Comparison of ENCODE assay signal across 6 cellular contexts in genomic region chr2:218216336-218216673, GRCh38. TPM values are rescaled to one million over a fixed set of nuclear protein-coding genes. Genes with fewer than 3 reads are reported as not detected.
DNase-seq lines count a peak whose midpoint lies in the region; TF ChIP-seq lines count a peak whose summit lies in the region.

No MANE protein-coding gene starts in this region.

- in situ Hi-C loops in mammary epithelial cell (cut with MboI; ENCODE audit: low sequenced_read_pairs in 2 of 2) = no loop called here

- H2BK120ac ChIP-seq in neuronal stem cell (ENCODE audit: low read depth, low read length) = no peak overlapping the region

- BruUV-seq in mammary epithelial cell (replicated peaks; lab: Mats Ljungman, UMichigan) = TSS peak; percentile 25

- peak overlapping the region; percentile 97 for H3K4me3 ChIP-seq in HFF-Myc (replicated peaks; ENCODE audit: low read depth, low read length)
- H3K4me3 ChIP-seq in mammary epithelial cell (replicated peaks in 1 of 3; ENCODE audit: insufficient read depth in 1 of 3, low read depth in 2 of 3, low read length in 3 of 3) = peak overlapping the region; percentile 84 to 92 (median 91)
- H3K4me3 ChIP-seq in neuronal stem cell (ENCODE audit: low read length in 2 of 2) = peak overlapping the region; percentile 90 to 100

- H3K14ac ChIP-seq in neuronal stem cell (ENCODE audit: low read length) = no peak overlapping the region

- H3K4me1 ChIP-seq in mammary epithelial cell (ENCODE audit: insufficient read depth, low read length) = peaks cover 27% of the 10 kb centered on the region
- H3K4me1 ChIP-seq in neuronal stem cell (ENCODE audit: control insufficient read depth in 2 of 2, insufficient read depth in 1 of 2, low read depth in 1 of 2, low read length in 2 of 2) = peaks cover 2 to 4% of the 10 kb centered on the region in 2 donors

- H3K9ac ChIP-seq in mammary epithelial cell (ENCODE audit: insufficient read depth, low read length) = peak overlapping the region; percentile 69
- no peak overlapping the region for H3K9ac ChIP-seq in neuronal stem cell (ENCODE audit: low read depth, low read length, poor library complexity)

- H3K18ac ChIP-seq in neuronal stem cell (ENCODE audit: low read length) = no peak overlapping the region

- peaks cover 55% of the 10 kb centered on the region for H3K79me2 ChIP-seq in mammary epithelial cell (ENCODE audit: insufficient read depth, low read length)

- peaks cover 7% of the 10 kb centered on the region for H3K79me1 ChIP-seq in neuronal stem cell (ENCODE audit: low read depth, low read length)

- no peak overlapping the region for H4K91ac ChIP-seq in neuronal stem cell (ENCODE audit: low read depth, low read length, poor library complexity)

- H2BK5ac ChIP-seq in neuronal stem cell (ENCODE audit: low read length) = no peak overlapping the region

- H3K27me3 ChIP-seq in mammary epithelial cell (ENCODE audit: insufficient read depth, low read length) = no peaks in the 10 kb centered on the region
- no peaks in the 10 kb centered on the region for H3K27me3 ChIP-seq in neuronal stem cell (ENCODE audit: control insufficient read depth in 3 of 3, insufficient read depth in 3 of 3, low read depth in 1 of 3, low read length in 3 of 3)

- H2BK15ac ChIP-seq in neuronal stem cell (ENCODE audit: low read length) = no peak overlapping the region

- dilution Hi-C loops in mammary epithelial cell (cut with HindIII; ENCODE audit: low sequenced_read_pairs) = no loop called here

- CTCF ChIA-PET in mammary epithelial cell (lab: Charles Lee; ENCODE audit: low non-redundant PET) = no interaction called here

- H2BK12ac ChIP-seq in neuronal stem cell (ENCODE audit: low read length) = no peak overlapping the region

- TF ChIP-seq CTCF in HFF-Myc (IDR thresholded peaks at IDR 0.05; ENCODE audit: low read depth, low read length, missing control alignments) (no peak), mammary epithelial cell (conservative IDR thresholded peaks at IDR 0.05 in 1 of 2, IDR thresholded peaks at IDR 0.05 in 1 of 2; ENCODE audit: extremely low read depth in 1 of 2, insufficient read depth in 1 of 2, low read depth in 1 of 2, low read length in 2 of 2) (no peak)

- 21% methylated on average over 9 of the region's 9 CpGs for WGBS in mammary epithelial cell (ENCODE audit: low coverage, missing lambda C conversion rate)
- no CpG with 5 or more reads among the region's 9 CpGs for WGBS in neuronal stem cell (ENCODE audit: extremely low coverage in 2 of 2, insufficient read length in 2 of 2, insufficient replicate concordance in 1 of 2), 2 donors

- H3K23ac ChIP-seq in neuronal stem cell (ENCODE audit: low read depth, low read length, poor library complexity) = no peak overlapping the region

- intact Hi-C loops in mammary epithelial cell (cut with micrococcal nuclease) = loop anchor here (2.0 kb wide), 1 partner anchor 30 kb away; no protein-coding TSS in a partner anchor

- no peak overlapping the region for H3K4ac ChIP-seq in neuronal stem cell (ENCODE audit: low read length)

- H3K9me3 ChIP-seq in mammary epithelial cell (replicated peaks; ENCODE audit: insufficient read depth, low read length) (no peaks in the 10 kb centered on the region), neuronal stem cell (replicated peaks in 1 of 2; ENCODE audit: control insufficient read depth in 2 of 2, insufficient read depth in 1 of 2, low read depth in 1 of 2, low read length in 2 of 2) (no peaks in the 10 kb centered on the region)

- H2AFZ ChIP-seq in mammary epithelial cell (ENCODE audit: low read depth, low read length) = peak overlapping the region; percentile 94
- peak overlapping the region; percentile 91 for H2AFZ ChIP-seq in neuronal stem cell (ENCODE audit: low read length)

- H3K36me3 ChIP-seq in mammary epithelial cell (ENCODE audit: insufficient read depth, low read length) (peaks cover 3% of the 10 kb centered on the region), neuronal stem cell (replicated peaks in 1 of 2; ENCODE audit: control insufficient read depth in 2 of 2, insufficient read depth in 2 of 2, low read length in 2 of 2) (peaks cover 0 to 22% of the 10 kb centered on the region in 2 donors)

- H4K8ac ChIP-seq in neuronal stem cell (ENCODE audit: low read depth, low read length) = peak overlapping the region; percentile 67

- H3K27ac ChIP-seq in mammary epithelial cell (ENCODE audit: insufficient read depth, low read depth, low read length) = peak overlapping the region; percentile 65
- H3K27ac ChIP-seq in neuronal stem cell (replicated peaks; ENCODE audit: low read length) = no peak overlapping the region

- no peak overlapping the region for H2AK5ac ChIP-seq in neuronal stem cell (ENCODE audit: low read depth, low read length)

- H4K20me1 ChIP-seq in mammary epithelial cell (ENCODE audit: insufficient read depth, low read length) = no peaks in the 10 kb centered on the region

- H3K4me2 ChIP-seq in mammary epithelial cell (ENCODE audit: insufficient read depth, low read depth, low read length) (peak overlapping the region; percentile 95), neuronal stem cell (ENCODE audit: insufficient read depth, low read length, poor library complexity, severe bottlenecking) (peak overlapping the region; percentile 70)

- no peak for DNase-seq in HFF-Myc (ENCODE audit: extremely low read depth, low read depth)
- DNase-seq in mammary epithelial cell = no peak
- DNase-seq in neuronal stem cell (ENCODE audit: low spot score) = no peak
- DNase-seq in iPS-NIHi7 (ENCODE audit: extremely low spot score) = no peak
- DNase-seq in Kasumi-1 (lab: John Stamatoyannopoulos, UW) = no peak
- no peak for DNase-seq in activated CD4-positive, alpha-beta T cell treated with anti-CD3 and anti-CD28 coated beads for 4 hours

RNA-seq across cellular contexts. Expression of gene ARPC2, which starts 0.7 kb away (rescaled TPM):
- total RNA-seq in mammary epithelial cell = 100 to 1,000 TPM; 523 to 644 TPM
- polyA plus RNA-seq in mammary epithelial cell = 961 TPM
- polyA minus RNA-seq in mammary epithelial cell = 351 TPM
- 208 TPM for polyA plus RNA-seq in neuronal stem cell (2013, experiment 1 of 2)
- 206 TPM for polyA plus RNA-seq in neuronal stem cell (2013, experiment 2 of 2)

RNA-seq across cellular contexts. Expression of gene GPBAR1, which starts 44.5 kb away (rescaled TPM):
- under 1 TPM; 0.49 to 0.83 TPM for total RNA-seq in mammary epithelial cell
- 0.03 TPM for polyA plus RNA-seq in mammary epithelial cell
- polyA minus RNA-seq in mammary epithelial cell = not detected
- polyA plus RNA-seq in neuronal stem cell (2013, experiment 1 of 2) = 0.46 TPM
- 0.44 TPM for polyA plus RNA-seq in neuronal stem cell (2013, experiment 2 of 2)

RNA-seq across cellular contexts. Expression of gene CXCR1, which starts 49.5 kb away (rescaled TPM):
- 1 to 10 TPM in 1 of 2 donors, under 1 TPM in 1; under 0.01 to 1.1 TPM for total RNA-seq in mammary epithelial cell
- 1.4 TPM for polyA plus RNA-seq in mammary epithelial cell
- polyA minus RNA-seq in mammary epithelial cell = 6.8 TPM
- not detected for polyA plus RNA-seq in neuronal stem cell (2013, experiment 1 of 2)
- not detected for polyA plus RNA-seq in neuronal stem cell (2013, experiment 2 of 2)

RNA-seq across cellular contexts. Expression of gene AAMP, which starts 53.6 kb away (rescaled TPM):
- 10 to 100 TPM; 80.2 to 87.6 TPM for total RNA-seq in mammary epithelial cell
- 112 TPM for polyA plus RNA-seq in mammary epithelial cell
- polyA minus RNA-seq in mammary epithelial cell = 85.9 TPM
- polyA plus RNA-seq in neuronal stem cell (2013, experiment 1 of 2) = 45.1 TPM
- 38.9 TPM for polyA plus RNA-seq in neuronal stem cell (2013, experiment 2 of 2)

RNA-seq across cellular contexts. Expression of gene PNKD, which starts 54.0 kb away (rescaled TPM):
- total RNA-seq in mammary epithelial cell = 10 to 100 TPM; 15.7 to 29.8 TPM
- 33.4 TPM for polyA plus RNA-seq in mammary epithelial cell
- 61.1 TPM for polyA minus RNA-seq in mammary epithelial cell
- polyA plus RNA-seq in neuronal stem cell (2013, experiment 1 of 2) = 58.6 TPM
- 61.7 TPM for polyA plus RNA-seq in neuronal stem cell (2013, experiment 2 of 2)
